Comparison of ENCODE assay signal across 8 cellular contexts in genomic region chr12:113196996-113197395, GRCh38. TPM values are rescaled to one million over a fixed set of nuclear protein-coding genes. Genes with fewer than 3 reads are reported as not detected.
DNase-seq lines count a peak whose midpoint lies in the region; ATAC-seq, FAIRE-seq and TF ChIP-seq lines count a peak whose summit lies in the region.

No MANE protein-coding gene starts in this region.

- H2BK15ac ChIP-seq in mesendoderm (replicated peaks; ENCODE audit: low read depth): no peak overlapping the region

- H3K9ac ChIP-seq in mesendoderm (ENCODE audit: low read length): no peak overlapping the region

- no peak overlapping the region for H3K4me3 Mint-ChIP-seq in activated CD8-positive, alpha-beta T cell treated with anti-CD3 and anti-CD28 coated beads for 36 hours

- H3K23ac ChIP-seq in mesendoderm (ENCODE audit: low read length): no peak overlapping the region

- no peak overlapping the region for H3K27ac ChIP-seq in mesendoderm (ENCODE audit: low read depth, low read length)
- H3K27ac ChIP-seq in thoracic aorta: peak overlapping the region; percentile 20 to 73

- H3K36me3 Mint-ChIP-seq in activated CD8-positive, alpha-beta T cell treated with anti-CD3 and anti-CD28 coated beads for 36 hours (ENCODE audit: low read depth): peaks cover 3% of the 10 kb centered on the region

- FAIRE-seq in endometrium (lab: Jason Lieb, UNC): peak; percentile 21

- H3K9me3 ChIP-seq in BE2C: no peaks in the 10 kb centered on the region
- no peaks in the 10 kb centered on the region for H3K9me3 ChIP-seq in thoracic aorta

- no peak overlapping the region for H3K4me2 ChIP-seq in mesendoderm (ENCODE audit: low read length)

- no peak overlapping the region for H2BK5ac ChIP-seq in mesendoderm (ENCODE audit: low read length)

- no peak overlapping the region for H2AK5ac ChIP-seq in mesendoderm (ENCODE audit: low read length)

- H3K4me1 ChIP-seq in BE2C (no peaks in the 10 kb centered on the region; the same call in 1 of the 2 replicates), mesendoderm (ENCODE audit: control insufficient read depth, low read depth, low read length) (no peaks in the 10 kb centered on the region), thoracic aorta (ENCODE audit: control insufficient read depth in 1 of 2, low read depth in 2 of 2) (peaks cover 15 to 31% of the 10 kb centered on the region in 2 donors)

- H3K4me1 Mint-ChIP-seq in activated CD8-positive, alpha-beta T cell treated with anti-CD3 and anti-CD28 coated beads for 36 hours (ENCODE audit: low read depth): no peaks in the 10 kb centered on the region

- POLR2A ChIA-PET in activated CD8-positive, alpha-beta T cell treated with anti-CD3 and anti-CD28 coated beads for 36 hours (lab: Charles Lee): interaction anchor here (1.2 to 3.1 kb wide), 2 partner anchors 11 to 12 kb away, joined by 5 to 17 read pairs; partner anchors contain the start of genes DDX54 and RITA1

- H3K27me3 ChIP-seq in BE2C (no peaks in the 10 kb centered on the region), mesendoderm (ENCODE audit: insufficient read depth, low read length, poor library complexity) (no peaks in the 10 kb centered on the region), thoracic aorta (replicated peaks; ENCODE audit: insufficient read depth) (no peaks in the 10 kb centered on the region)

- ATAC-seq in GM19023 (IDR thresholded peaks at IDR 0.05; ENCODE audit: unreplicated experiment) (peak; percentile 73), HG03460 (IDR thresholded peaks at IDR 0.05; ENCODE audit: unreplicated experiment) (peak; percentile 70), thoracic aorta (ENCODE audit: insufficient number of reproducible peaks, low FRiP score, low read depth) (peak; percentile 61)
- peak; percentile 100 for ATAC-seq in activated CD8-positive, alpha-beta T cell treated with anti-CD3 and anti-CD28 coated beads for 36 hours

- no peak overlapping the region for H4K5ac ChIP-seq in mesendoderm (ENCODE audit: low read length)

- no peak overlapping the region for H3K4ac ChIP-seq in mesendoderm (ENCODE audit: low read depth, low read length)

- no peaks in the 10 kb centered on the region for H3K27me3 Mint-ChIP-seq in activated CD8-positive, alpha-beta T cell treated with anti-CD3 and anti-CD28 coated beads for 36 hours

- H3K56ac ChIP-seq in mesendoderm (ENCODE audit: low read length): no peak overlapping the region

- H3K36me3 ChIP-seq in BE2C (peaks cover 8% of the 10 kb centered on the region), mesendoderm (ENCODE audit: control insufficient read depth, insufficient read depth, low read length) (no peaks in the 10 kb centered on the region), thoracic aorta (peaks cover under 1% of the 10 kb centered on the region)

- H2BK120ac ChIP-seq in mesendoderm (ENCODE audit: low read depth, low read length): no peak overlapping the region

- intact Hi-C loops in activated CD8-positive, alpha-beta T cell treated with anti-CD3 and anti-CD28 coated beads for 36 hours (cut with micrococcal nuclease): loop anchor here (5.0 to 10.0 kb wide), 2 partner anchors 35 to 218 kb away; no protein-coding TSS in a partner anchor

- no peak overlapping the region for H3K4me3 ChIP-seq in BE2C (ENCODE audit: low read depth, low read length)
- no peak overlapping the region for H3K4me3 ChIP-seq in mesendoderm (ENCODE audit: low read length)
- H3K4me3 ChIP-seq in thoracic aorta: no peak overlapping the region

- TF ChIP-seq CTCF in BE2C (IDR thresholded peaks at IDR 0.05; ENCODE audit: low read depth, low read length): peak; percentile 85
- TF ChIP-seq CTCF in activated CD8-positive, alpha-beta T cell treated with anti-CD3 and anti-CD28 coated beads for 36 hours (IDR thresholded peaks at IDR 0.05): peak; percentile 68
- TF ChIP-seq CTCF in thoracic aorta (IDR thresholded peaks at IDR 0.05): peak; percentile 53

- H3K79me1 ChIP-seq in mesendoderm (ENCODE audit: low read length): no peaks in the 10 kb centered on the region

- no CpG with 5 or more reads among the region's 4 CpGs for whole genome bisulfite sequencing in mesendoderm (ENCODE audit: extremely low coverage, insufficient coverage, low lambda C conversion rate)

- DNase-seq in BE2C (peak; percentile 71), NCI-H774 (lab: John Stamatoyannopoulos, UW) (peak; percentile 28), mesendoderm (peak; percentile 81), thoracic aorta (ENCODE audit: low spot score) (no peak)
- peak; percentile 81 for DNase-seq in activated CD8-positive, alpha-beta T cell treated with anti-CD3 and anti-CD28 coated beads for 36 hours

- H3K27ac Mint-ChIP-seq in activated CD8-positive, alpha-beta T cell treated with anti-CD3 and anti-CD28 coated beads for 36 hours: no peak overlapping the region

- CTCF ChIA-PET in activated CD8-positive, alpha-beta T cell treated with anti-CD3 and anti-CD28 coated beads for 36 hours (lab: Charles Lee): interaction anchor here (0.7 to 3.7 kb wide), 6 partner anchors 11 to 228 kb away, joined by 4 to 15 read pairs (median 5); partner anchors contain the start of genes DDX54 and RITA1

- H3K79me2 ChIP-seq in mesendoderm (ENCODE audit: control insufficient read depth, insufficient read depth, low read length): no peaks in the 10 kb centered on the region

- H4K8ac ChIP-seq in mesendoderm (ENCODE audit: low read depth, low read length): no peak overlapping the region

- H3K18ac ChIP-seq in mesendoderm (ENCODE audit: low read length): no peak overlapping the region

- no peaks in the 10 kb centered on the region for H3K9me3 Mint-ChIP-seq in activated CD8-positive, alpha-beta T cell treated with anti-CD3 and anti-CD28 coated beads for 36 hours

RNA-seq across cellular contexts. Expression of gene RITA1, which starts 11.5 kb away (rescaled TPM):
- polyA plus RNA-seq in BE2C (2012; ENCODE audit: insufficient read depth, insufficient read length, low read depth): 83.0 TPM
- total RNA-seq in activated CD8-positive, alpha-beta T cell treated with anti-CD3 and anti-CD28 coated beads for 36 hours: 10 to 100 TPM; 18.5 to 19.1 TPM
- polyA plus RNA-seq in mesendoderm (2013, experiment 1 of 2): 18.4 TPM
- 18.4 TPM for polyA plus RNA-seq in mesendoderm (2013, experiment 2 of 2)
- total RNA-seq in thoracic aorta: 10 to 100 TPM; 12.2 to 26.9 TPM

RNA-seq across cellular contexts. Expression of gene DDX54, which starts 11.7 kb away (rescaled TPM):
- 132 TPM for polyA plus RNA-seq in BE2C (2012; ENCODE audit: insufficient read depth, insufficient read length, low read depth)
- total RNA-seq in activated CD8-positive, alpha-beta T cell treated with anti-CD3 and anti-CD28 coated beads for 36 hours: 100 to 1,000 TPM; 112 to 133 TPM
- 78.4 TPM for polyA plus RNA-seq in mesendoderm (2013, experiment 1 of 2)
- polyA plus RNA-seq in mesendoderm (2013, experiment 2 of 2): 78.6 TPM
- total RNA-seq in thoracic aorta: 10 to 100 TPM; 27.3 to 84.2 TPM

RNA-seq across cellular contexts. Expression of gene TPCN1, which starts 24.3 kb away (rescaled TPM):
- 24.5 TPM for polyA plus RNA-seq in BE2C (2012; ENCODE audit: insufficient read depth, insufficient read length, low read depth)
- 10 to 100 TPM; 29.9 to 33.5 TPM for total RNA-seq in activated CD8-positive, alpha-beta T cell treated with anti-CD3 and anti-CD28 coated beads for 36 hours
- polyA plus RNA-seq in mesendoderm (2013, experiment 1 of 2): 6.1 TPM
- 7.0 TPM for polyA plus RNA-seq in mesendoderm (2013, experiment 2 of 2)
- total RNA-seq in thoracic aorta: 10 to 100 TPM; 84.1 to 93.5 TPM

RNA-seq across cellular contexts. Expression of gene CFAP73, which starts 47.5 kb away (rescaled TPM):
- polyA plus RNA-seq in BE2C (2012; ENCODE audit: insufficient read depth, insufficient read length, low read depth): not detected
- 1 to 10 TPM; 1.7 to 1.9 TPM for total RNA-seq in activated CD8-positive, alpha-beta T cell treated with anti-CD3 and anti-CD28 coated beads for 36 hours
- polyA plus RNA-seq in mesendoderm (2013, experiment 1 of 2): 0.03 TPM
- not detected for polyA plus RNA-seq in mesendoderm (2013, experiment 2 of 2)
- total RNA-seq in thoracic aorta: not detected
